In genomic region chr4:11214281-11214680, GRCh38 we compare ENCODE assay signal across 21 cellular contexts.
"Had no signal": no experiment of that assay in that cellular context is flagged by ENCODE, and none has a peak within 500 bp of the region (broad histone marks: within the 10 kb centered on the region; RNA-seq: fewer than 3 reads in every experiment).

No MANE protein-coding gene starts in this region.

- H3K4me3 ChIP-seq: esophagus squamous epithelium, lung, prostate gland, testis, tibial nerve had no signal

- H3K79me2 ChIP-seq: parathyroid adenoma had no signal

- H3K27ac ChIP-seq: epithelial cell of prostate, esophagus squamous epithelium, parathyroid adenoma, prostate gland, testis, tibial nerve had no signal

- DNase-seq: effector memory CD8-positive, alpha-beta T cell; esophagus squamous epithelium; foreskin fibroblast; kidney; left cardiac atrium; left ventricle myocardium superior; mesenchymal stem cell; midbrain; naive thymus-derived CD4-positive, alpha-beta T cell; nephron progenitor cell; stimulated activated CD4-positive, alpha-beta T cell treated with anti-CD3 and anti-CD28 coated beads, Interleukin-2, amount 100 ng/mL, for 24 hours; stimulated activated CD4-positive, alpha-beta T cell treated with anti-CD3 and anti-CD28 coated beads, Interleukin-4, amount 100 ng/mL, for 4 hours; stimulated activated naive B cell treated with anti-CD40 and anti-IgM and Interleukin-4, amounts not matched to agents 10 μg/mL and 1 μg/mL and 100 μg/mL, for 72 hours; stimulated activated naive CD8-positive, alpha-beta T cell treated with anti-CD3 and anti-CD28 coated beads, Interleukin-15, amount 100 ng/mL, for 72 hours; testis had no signal

- H3K36me3 ChIP-seq: esophagus squamous epithelium, prostate gland, tibial nerve had no signal

- H3K9me3 ChIP-seq: esophagus squamous epithelium, prostate gland, testis, tibial nerve had no signal

- H2AFZ ChIP-seq: parathyroid adenoma had no signal

- H3K4me1 ChIP-seq: esophagus squamous epithelium, parathyroid adenoma, prostate gland, testis, tibial nerve had no signal

- H3K27me3 ChIP-seq: esophagus squamous epithelium, testis, tibial nerve had no signal

- ATAC-seq: effector memory CD8-positive, alpha-beta T cell; left cardiac atrium; left ventricle myocardium superior; naive thymus-derived CD4-positive, alpha-beta T cell; sciatic nerve; stimulated activated naive B cell treated with anti-CD40 and anti-IgM and Interleukin-4, amounts not matched to agents 10 μg/mL and 1 μg/mL and 100 μg/mL, for 72 hours; stimulated activated naive CD8-positive, alpha-beta T cell treated with anti-CD3 and anti-CD28 coated beads, Interleukin-15, amount 100 ng/mL, for 72 hours had no signal
